11 cellular contexts compared by ENCODE assay signal in the genomic region with DNA sequence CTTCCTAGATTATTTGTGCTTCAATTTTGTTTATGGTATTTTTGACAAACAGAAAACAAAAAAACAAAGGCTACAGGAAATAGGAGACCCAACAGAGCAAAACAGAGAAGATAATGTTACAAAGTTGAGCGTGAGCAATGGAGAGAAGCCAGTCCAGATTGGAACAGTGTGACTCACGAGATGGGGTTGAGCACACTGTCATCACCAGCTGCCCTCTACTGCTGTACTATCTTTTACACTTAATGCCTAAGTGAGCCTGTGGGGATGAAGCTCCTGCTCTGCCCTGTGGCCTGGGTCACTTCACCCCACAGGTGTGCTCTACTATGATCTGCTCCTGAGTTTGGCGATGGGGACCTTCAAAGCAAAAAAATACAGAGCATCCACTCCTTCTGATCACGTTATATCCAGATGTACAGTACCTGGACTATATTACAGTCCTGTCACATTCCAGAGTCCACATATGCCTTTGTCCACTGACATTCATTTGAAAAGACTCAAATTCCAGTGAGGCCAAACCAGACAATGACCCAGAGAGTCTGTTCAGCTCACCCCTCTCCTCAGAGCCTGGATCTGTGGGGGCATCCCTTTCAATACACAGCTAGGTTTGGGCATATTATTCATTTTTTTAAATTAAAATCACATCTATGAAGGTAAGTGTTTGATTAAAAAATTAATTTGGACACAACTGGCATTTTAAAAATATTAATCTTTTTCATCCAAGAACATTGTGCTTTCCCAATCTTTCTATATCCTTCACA. TPM values are rescaled to one million over a fixed set of nuclear protein-coding genes. Genes with fewer than 3 reads are reported as not detected.
DNase-seq lines count a peak whose midpoint lies in the region; ATAC-seq and TF ChIP-seq lines count a peak whose summit lies in the region.
"Had no signal": no experiment of that assay in that cellular context is flagged by ENCODE, and none has a peak within 500 bp of the region (broad histone marks: within the 10 kb centered on the region; RNA-seq: fewer than 3 reads in every experiment).

No MANE protein-coding gene starts in this region.

- H3K27me3 Mint-ChIP-seq in naive B cell, result no peaks in the 10 kb centered on the region

- H3K4me3 ChIP-seq in choroid plexus epithelial cell (ENCODE audit: low read depth, low read length), result no peak overlapping the region

- peaks cover 33 to 53% (median 47%) of the 10 kb centered on the region in 3 donors for H3K4me1 Mint-ChIP-seq in naive B cell

- peak overlapping the region in 5 of 6 donors; percentile 12 to 81 (median 69) for H3K27ac Mint-ChIP-seq in naive B cell
- H3K27ac Mint-ChIP-seq: activated T-helper 1 cell treated with anti-CD3 and anti-CD28 coated beads, Interleukin-12 subunit alpha, Interleukin-12 subunit beta, Interleukin-2, Interleukin-4 antibody, amounts not matched to agents 30 ng/mL and 10 ng/mL and 1 ng/mL, durations not matched to agents 14 hours and 24 hours and 36 hours had no signal

- DNase-seq in Daoy (ENCODE audit: low read depth) (peak; percentile 80), NCI-H2107 (lab: John Stamatoyannopoulos, UW) (peak; percentile 10), choroid plexus epithelial cell (ENCODE audit: low read depth) (peak; percentile 85), naive B cell (no peak), CD1c-positive myeloid dendritic cell (ENCODE audit: extremely low spot score) (no peak), germinal center (ENCODE audit: low spot score) (no peak)
- DNase-seq in activated CD4-positive, alpha-beta T cell treated with anti-CD3 and anti-CD28 coated beads, Interleukin-2, amount 50 U/mL, for 48 hours, result no peak
- DNase-seq: hypothalamus; stimulated activated CD4-positive, alpha-beta T cell treated with anti-CD3 and anti-CD28 coated beads, Interleukin-4, amount 100 ng/mL, for 1 hour had no signal

- no peak for TF ChIP-seq CTCF in choroid plexus epithelial cell (conservative IDR thresholded peaks at IDR 0.05; ENCODE audit: low read depth, low read length)

- no peaks in the 10 kb centered on the region for H3K9me3 Mint-ChIP-seq in naive B cell
- H3K9me3 Mint-ChIP-seq: activated T-helper 1 cell treated with anti-CD3 and anti-CD28 coated beads, Interleukin-12 subunit alpha, Interleukin-12 subunit beta, Interleukin-2, Interleukin-4 antibody, amounts not matched to agents 30 ng/mL and 10 ng/mL and 1 ng/mL, durations not matched to agents 14 hours and 24 hours and 36 hours had no signal

- H3K4me3 Mint-ChIP-seq in naive B cell, result peak overlapping the region in 2 of 8 donors; percentile 30 to 98
- H3K4me3 Mint-ChIP-seq: activated T-helper 1 cell treated with anti-CD3 and anti-CD28 coated beads, Interleukin-12 subunit alpha, Interleukin-12 subunit beta, Interleukin-2, Interleukin-4 antibody, amounts not matched to agents 30 ng/mL and 10 ng/mL and 1 ng/mL, durations not matched to agents 14 hours and 24 hours and 36 hours had no signal

- ATAC-seq in naive B cell (ENCODE audit: low read depth in 2 of 2), result no peak
- ATAC-seq in HG02678 (IDR thresholded peaks at IDR 0.05; ENCODE audit: unreplicated experiment), result no peak

- H3K36me3 Mint-ChIP-seq in naive B cell, result peaks cover 0 to 5% of the 10 kb centered on the region in 2 donors

RNA-seq across cellular contexts. Expression of gene IPO8, which starts 4.4 kb away (rescaled TPM):
- total RNA-seq in Daoy (2014; rRNA removed; shearing (Covaris generic)), result 22.3 and 27.9 TPM in 2 replicates
- 10 to 100 TPM; 10.0 to 19.0 (median 15.4) TPM for polyA plus RNA-seq in naive B cell (ENCODE audit: low read depth in 6 of 6)

Comparison
In these comparisons a context has a peak if more than half of its experiments do, and no peak if none do; other contexts are left out.
1. DNase-seq: peak in Daoy (single experiment), NCI-H2107 (single experiment) and choroid plexus epithelial cell (single experiment); none in naive B cell (single experiment), CD1c-positive myeloid dendritic cell (single experiment), germinal center (single experiment) and activated CD4-positive, alpha-beta T cell treated with anti-CD3 and anti-CD28 coated beads, Interleukin-2, amount 50 U/mL, for 48 hours (0 of 2).